ENCODE assay signal across 1 cellular context in genomic region chr17:63647936-63648335, GRCh38.
TF ChIP-seq lines count a peak whose summit lies in the region.

No MANE protein-coding gene starts in this region.

TF ChIP-seq in GM23338, 12 proteins besides CTCF, POLR2A, EP300 and RAD21:
- TF ChIP-seq, protein P1, sequence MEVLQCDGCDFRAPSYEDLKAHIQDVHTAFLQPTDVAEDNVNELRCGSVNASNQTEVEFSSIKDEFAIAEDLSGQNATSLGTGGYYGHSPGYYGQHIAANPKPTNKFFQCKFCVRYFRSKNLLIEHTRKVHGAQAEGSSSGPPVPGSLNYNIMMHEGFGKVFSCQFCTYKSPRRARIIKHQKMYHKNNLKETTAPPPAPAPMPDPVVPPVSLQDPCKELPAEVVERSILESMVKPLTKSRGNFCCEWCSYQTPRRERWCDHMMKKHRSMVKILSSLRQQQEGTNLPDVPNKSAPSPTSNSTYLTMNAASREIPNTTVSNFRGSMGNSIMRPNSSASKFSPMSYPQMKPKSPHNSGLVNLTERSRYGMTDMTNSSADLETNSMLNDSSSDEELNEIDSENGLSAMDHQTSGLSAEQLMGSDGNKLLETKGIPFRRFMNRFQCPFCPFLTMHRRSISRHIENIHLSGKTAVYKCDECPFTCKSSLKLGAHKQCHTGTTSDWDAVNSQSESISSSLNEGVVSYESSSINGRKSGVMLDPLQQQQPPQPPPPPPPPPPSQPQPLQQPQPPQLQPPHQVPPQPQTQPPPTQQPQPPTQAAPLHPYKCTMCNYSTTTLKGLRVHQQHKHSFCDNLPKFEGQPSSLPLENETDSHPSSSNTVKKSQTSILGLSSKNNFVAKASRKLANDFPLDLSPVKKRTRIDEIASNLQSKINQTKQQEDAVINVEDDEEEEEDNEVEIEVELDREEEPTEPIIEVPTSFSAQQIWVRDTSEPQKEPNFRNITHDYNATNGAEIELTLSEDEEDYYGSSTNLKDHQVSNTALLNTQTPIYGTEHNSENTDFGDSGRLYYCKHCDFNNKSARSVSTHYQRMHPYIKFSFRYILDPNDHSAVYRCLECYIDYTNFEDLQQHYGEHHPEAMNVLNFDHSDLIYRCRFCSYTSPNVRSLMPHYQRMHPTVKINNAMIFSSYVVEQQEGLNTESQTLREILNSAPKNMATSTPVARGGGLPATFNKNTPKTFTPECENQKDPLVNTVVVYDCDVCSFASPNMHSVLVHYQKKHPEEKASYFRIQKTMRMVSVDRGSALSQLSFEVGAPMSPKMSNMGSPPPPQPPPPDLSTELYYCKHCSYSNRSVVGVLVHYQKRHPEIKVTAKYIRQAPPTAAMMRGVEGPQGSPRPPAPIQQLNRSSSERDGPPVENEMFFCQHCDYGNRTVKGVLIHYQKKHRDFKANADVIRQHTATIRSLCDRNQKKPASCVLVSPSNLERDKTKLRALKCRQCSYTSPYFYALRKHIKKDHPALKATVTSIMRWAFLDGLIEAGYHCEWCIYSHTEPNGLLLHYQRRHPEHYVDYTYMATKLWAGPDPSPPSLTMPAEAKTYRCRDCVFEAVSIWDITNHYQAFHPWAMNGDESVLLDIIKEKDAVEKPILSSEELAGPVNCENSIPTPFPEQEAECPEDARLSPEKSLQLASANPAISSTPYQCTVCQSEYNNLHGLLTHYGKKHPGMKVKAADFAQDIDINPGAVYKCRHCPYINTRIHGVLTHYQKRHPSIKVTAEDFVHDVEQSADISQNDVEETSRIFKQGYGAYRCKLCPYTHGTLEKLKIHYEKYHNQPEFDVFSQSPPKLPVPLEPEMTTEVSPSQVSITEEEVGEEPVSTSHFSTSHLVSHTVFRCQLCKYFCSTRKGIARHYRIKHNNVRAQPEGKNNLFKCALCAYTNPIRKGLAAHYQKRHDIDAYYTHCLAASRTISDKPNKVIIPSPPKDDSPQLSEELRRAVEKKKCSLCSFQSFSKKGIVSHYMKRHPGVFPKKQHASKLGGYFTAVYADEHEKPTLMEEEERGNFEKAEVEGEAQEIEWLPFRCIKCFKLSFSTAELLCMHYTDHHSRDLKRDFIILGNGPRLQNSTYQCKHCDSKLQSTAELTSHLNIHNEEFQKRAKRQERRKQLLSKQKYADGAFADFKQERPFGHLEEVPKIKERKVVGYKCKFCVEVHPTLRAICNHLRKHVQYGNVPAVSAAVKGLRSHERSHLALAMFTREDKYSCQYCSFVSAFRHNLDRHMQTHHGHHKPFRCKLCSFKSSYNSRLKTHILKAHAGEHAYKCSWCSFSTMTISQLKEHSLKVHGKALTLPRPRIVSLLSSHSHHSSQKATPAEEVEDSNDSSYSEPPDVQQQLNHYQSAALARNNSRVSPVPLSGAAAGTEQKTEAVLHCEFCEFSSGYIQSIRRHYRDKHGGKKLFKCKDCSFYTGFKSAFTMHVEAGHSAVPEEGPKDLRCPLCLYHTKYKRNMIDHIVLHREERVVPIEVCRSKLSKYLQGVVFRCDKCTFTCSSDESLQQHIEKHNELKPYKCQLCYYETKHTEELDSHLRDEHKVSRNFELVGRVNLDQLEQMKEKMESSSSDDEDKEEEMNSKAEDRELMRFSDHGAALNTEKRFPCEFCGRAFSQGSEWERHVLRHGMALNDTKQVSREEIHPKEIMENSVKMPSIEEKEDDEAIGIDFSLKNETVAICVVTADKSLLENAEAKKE (CRISPR knock-in tag; IDR thresholded peaks at IDR 0.05), result no peak
- TF ChIP-seq STAT1 (IDR thresholded peaks at IDR 0.05; ENCODE audit: unreplicated experiment) (no peak), POLR2AphosphoS5 (IDR thresholded peaks at IDR 0.05; ENCODE audit: low read depth) (no peak), CREB1 (CRISPR knock-in tag; IDR thresholded peaks at IDR 0.05; ENCODE audit: low read depth) (no peak), EZH2phosphoT487 (IDR thresholded peaks at IDR 0.05; ENCODE audit: unreplicated experiment) (no peak), ETS1 (IDR thresholded peaks at IDR 0.05) (no peak), JUNB (IDR thresholded peaks at IDR 0.05; ENCODE audit: unreplicated experiment) (no peak), NANOG (IDR thresholded peaks at IDR 0.05; ENCODE audit: borderline replicate concordance) (no peak), ZNF331 (CRISPR knock-in tag; IDR thresholded peaks at IDR 0.05; ENCODE audit: low read depth) (no peak), EZH2 (IDR thresholded peaks at IDR 0.05; ENCODE audit: low read depth, unreplicated experiment) (no peak), ZNF114 (CRISPR knock-in tag; IDR thresholded peaks at IDR 0.05) (no peak)
